Comparison of ENCODE assay signal across 8 cellular contexts in the genomic region with DNA sequence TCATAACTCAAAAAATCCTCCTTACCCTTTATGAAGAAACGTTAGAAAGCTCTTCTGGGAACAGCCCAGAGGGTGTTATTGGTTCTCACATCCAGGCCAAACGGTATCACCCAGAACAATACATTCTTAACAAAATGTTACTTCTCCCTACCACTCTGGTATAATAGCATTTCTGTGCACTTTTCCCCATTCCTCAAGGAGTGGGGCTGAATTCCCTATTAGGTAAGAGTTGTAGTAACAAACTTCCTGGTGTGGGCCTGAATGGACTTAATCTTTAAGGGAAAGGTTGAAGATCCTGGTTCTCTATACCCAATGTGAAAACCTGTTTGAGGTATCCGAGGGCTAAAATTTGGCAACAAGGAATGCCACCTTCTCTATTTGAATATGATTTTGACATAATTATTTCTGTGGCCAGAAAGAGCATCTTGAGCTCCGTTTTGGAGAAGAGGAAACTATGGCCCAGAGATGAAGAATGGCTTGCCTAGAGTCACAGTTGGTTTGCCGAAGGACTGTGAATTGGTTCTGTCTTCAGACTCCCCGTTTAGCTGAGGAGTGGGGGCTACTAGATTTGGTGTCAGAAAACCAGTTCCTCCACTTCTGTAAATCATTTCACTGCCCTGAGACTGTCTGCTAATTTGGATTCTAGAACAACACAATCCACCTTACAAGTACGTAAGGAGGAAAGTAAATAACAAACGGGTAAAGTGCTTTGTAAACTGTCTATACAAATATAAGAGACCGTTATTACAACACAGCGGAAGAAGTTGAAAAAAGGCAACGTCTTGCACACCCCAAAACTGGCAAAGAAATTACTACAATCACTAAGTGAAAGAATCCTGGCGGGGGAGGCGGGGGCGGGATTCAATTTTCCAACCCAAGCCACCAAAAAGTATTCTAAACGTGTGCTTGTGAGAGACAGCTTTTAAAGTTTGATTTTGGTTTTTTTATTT. TPM values are rescaled to one million over a fixed set of nuclear protein-coding genes. Genes with fewer than 3 reads are reported as not detected.
DNase-seq lines count a peak whose midpoint lies in the region; ATAC-seq, FAIRE-seq and TF ChIP-seq lines count a peak whose summit lies in the region.

No MANE protein-coding gene starts in this region.

- peaks cover 6% of the 10 kb centered on the region for H3F3A ChIP-seq in Loucy (ENCODE audit: low read depth)

- CTCF ChIA-PET in Calu3 (lab: Charles Lee) = interaction anchor here (0.5 to 1.7 kb wide), 3 partner anchors 40 to 167 kb away, joined by 3 to 5 read pairs (median 3); no protein-coding TSS in a partner anchor

- H3K4me3 Mint-ChIP-seq in Calu3 (ENCODE audit: low read depth, unreplicated experiment) = no peak overlapping the region

- H3K27me3 ChIP-seq in Loucy (ENCODE audit: insufficient read depth, low read length, poor library complexity, severe bottlenecking) (peaks cover 10% of the 10 kb centered on the region), right cardiac atrium (ENCODE audit: control insufficient read depth, insufficient read depth) (no peaks in the 10 kb centered on the region), small intestine (ENCODE audit: control insufficient read depth in 2 of 2, insufficient read depth in 2 of 2, low read length in 2 of 2) (no peaks in the 10 kb centered on the region)

- FAIRE-seq in small intestine (lab: Jason Lieb, UNC) = no peak

- no peak for TF ChIP-seq CTCF in Calu3 (IDR thresholded peaks at IDR 0.05; ENCODE audit: unreplicated experiment)
- TF ChIP-seq CTCF in Loucy (conservative IDR thresholded peaks at IDR 0.05; ENCODE audit: low read length) = no peak

- 9% methylated on average over 15 of the region's 15 CpGs for WGBS in right cardiac atrium
- 9 to 11% (median 11%) methylated on average over 15 of the region's 15 CpGs for WGBS in small intestine, 3 donors

- peak; percentile 69 for DNase-seq in Calu3
- DNase-seq in activated T-cell treated with anti-CD3 and anti-CD28 coated beads, Interleukin-2, amount 50 U/mL, for 48 hours = peak; percentile 62 to 63
- DNase-seq in right cardiac atrium = peak in 2 of 3 donors; percentile 62 to 69
- DNase-seq in small intestine = peak; percentile 24
- DNase-seq in HPDE6-E6E7 (ENCODE audit: extremely low spot score) = no peak

- H4K20me1 ChIP-seq in Loucy (ENCODE audit: insufficient read depth, low read length, poor library complexity, severe bottlenecking) = peaks cover 17% of the 10 kb centered on the region

- peaks cover 11% of the 10 kb centered on the region for H3K4me1 Mint-ChIP-seq in Calu3 (ENCODE audit: low read depth, unreplicated experiment)

- H3K9ac ChIP-seq in Loucy (ENCODE audit: low read depth, low read length, poor library complexity, severe bottlenecking) = peak overlapping the region; percentile 100

- peaks cover 17% of the 10 kb centered on the region for H3K36me3 Mint-ChIP-seq in Calu3 (ENCODE audit: insufficient read depth, unreplicated experiment)

- peaks cover 11% of the 10 kb centered on the region for H3K36me3 ChIP-seq in Loucy (ENCODE audit: insufficient read depth, low read length)
- H3K36me3 ChIP-seq in small intestine (ENCODE audit: control insufficient read depth in 2 of 2, insufficient read depth in 2 of 2, low read length in 2 of 2) = no peaks in the 10 kb centered on the region

- no peak overlapping the region for H2AFZ ChIP-seq in Loucy (ENCODE audit: low read length)

- no peaks in the 10 kb centered on the region for H3K27me3 Mint-ChIP-seq in Calu3 (ENCODE audit: unreplicated experiment)

- peak overlapping the region; percentile 100 for H3K4me3 ChIP-seq in Loucy (ENCODE audit: low read length, poor library complexity, severe bottlenecking)
- H3K4me3 ChIP-seq in right cardiac atrium (ENCODE audit: low read length) = peak overlapping the region; percentile 77
- H3K4me3 ChIP-seq in small intestine (ENCODE audit: low read depth in 1 of 2, low read length in 2 of 2) = peak overlapping the region; percentile 84 to 93

- H3K9me2 ChIP-seq in Loucy (replicated peaks; ENCODE audit: low read depth, low read length) = no peaks in the 10 kb centered on the region

- peaks cover 74% of the 10 kb centered on the region for H3K79me2 ChIP-seq in Loucy (ENCODE audit: insufficient read depth, low read length)

- H3K4me2 ChIP-seq in Loucy (ENCODE audit: low read depth, low read length, poor library complexity, severe bottlenecking) = peak overlapping the region; percentile 93

- H3K4me1 ChIP-seq in Loucy (ENCODE audit: insufficient read depth, low read length, poor library complexity, severe bottlenecking) (peaks cover 27% of the 10 kb centered on the region), right cardiac atrium (ENCODE audit: control insufficient read depth, insufficient read depth, low read length) (peaks cover 2% of the 10 kb centered on the region), small intestine (ENCODE audit: control insufficient read depth in 2 of 2, insufficient read depth in 1 of 2, low read depth in 1 of 2, low read length in 1 of 2) (no peaks in the 10 kb centered on the region)

- BruUV-seq in Calu3 (replicated peaks; lab: Mats Ljungman, UMichigan) = TSS peak; percentile 52

- no peaks in the 10 kb centered on the region for H3K9me3 Mint-ChIP-seq in Calu3 (ENCODE audit: low read depth, unreplicated experiment)

- peak overlapping the region; percentile 89 for H3K27ac Mint-ChIP-seq in Calu3 (ENCODE audit: unreplicated experiment)

- H3K27ac ChIP-seq in right cardiac atrium (ENCODE audit: low read length) (peak overlapping the region; percentile 92), small intestine (ENCODE audit: low read depth in 1 of 2, low read length in 1 of 2) (peak overlapping the region; percentile 50 to 96)

- intact Hi-C loops in Calu3 (cut with micrococcal nuclease; ENCODE audit: unreplicated experiment) (no loop called here), right cardiac atrium (cut with DNase I) (no loop called here)

- H3K9me3 ChIP-seq in Loucy (ENCODE audit: insufficient read depth, low read depth, low read length) = no peaks in the 10 kb centered on the region
- no peaks in the 10 kb centered on the region for H3K9me3 ChIP-seq in right cardiac atrium (ENCODE audit: control insufficient read depth, low read length)
- no peaks in the 10 kb centered on the region for H3K9me3 ChIP-seq in small intestine (ENCODE audit: control insufficient read depth, low read depth)

- ATAC-seq in right cardiac atrium = no peak
- ATAC-seq in HG03520 (IDR thresholded peaks at IDR 0.05; ENCODE audit: unreplicated experiment) = no peak
- no peak for ATAC-seq in GM21515 (IDR thresholded peaks at IDR 0.05; ENCODE audit: unreplicated experiment)

RNA-seq across cellular contexts. Expression of a gene that starts 2.3 kb away (rescaled TPM):
- total RNA-seq in Calu3 (2022) (101 and 129 TPM in 2 replicates), right cardiac atrium (10 to 100 TPM; 27.7 to 36.3 (median 29.7) TPM)
- polyA plus RNA-seq in right cardiac atrium (23.7 TPM), small intestine (10 to 100 TPM; 13.2 to 45.1 (median 16.1) TPM)

RNA-seq across cellular contexts. Expression of a gene that starts 23.9 kb away (rescaled TPM):
- total RNA-seq in Calu3 (2022) (1.0 and 1.3 TPM in 2 replicates), right cardiac atrium (10 to 100 TPM in 3 of 4 donors, 1 to 10 TPM in 1; 6.9 to 22.6 (median 16.3) TPM)
- polyA plus RNA-seq in right cardiac atrium (28.3 TPM), small intestine (under 1 TPM in 1 of 3 donors, not detected in 2; 0.16 TPM)

RNA-seq across cellular contexts. Expression of a gene that starts 35.2 kb away (rescaled TPM):
- total RNA-seq in Calu3 (2022) (195 TPM in 2 replicates), right cardiac atrium (10 to 100 TPM; 71.3 to 84.2 (median 73.4) TPM)
- polyA plus RNA-seq in right cardiac atrium (80.0 TPM), small intestine (100 to 1,000 TPM in 1 of 3 donors, 10 to 100 TPM in 2; 89.2 to 206 (median 94.8) TPM)

RNA-seq across cellular contexts. Expression of a gene that starts 39.0 kb away (rescaled TPM):
- total RNA-seq in Calu3 (2022) (0.76 TPM in 1 of 2 replicates, not detected in the other), right cardiac atrium (10 to 100 TPM; 10.4 to 12.0 (median 10.6) TPM)
- polyA plus RNA-seq in right cardiac atrium (15.6 TPM), small intestine (10 to 100 TPM in 1 of 3 donors, 1 to 10 TPM in 2; 3.8 to 10.3 (median 8.1) TPM)

RNA-seq across cellular contexts. Expression of a gene that starts 48.7 kb away (rescaled TPM):
- 0.42 and 1.5 TPM in 2 replicates for total RNA-seq in Calu3 (2022)
- total RNA-seq in right cardiac atrium = 10 to 100 TPM in 3 of 4 donors, 1 to 10 TPM in 1; 5.5 to 20.4 (median 11.4) TPM
- 14.1 TPM for polyA plus RNA-seq in right cardiac atrium
- polyA plus RNA-seq in small intestine = 10 to 100 TPM in 1 of 3 donors, 1 to 10 TPM in 2; 4.4 to 14.6 (median 6.7) TPM
